In the genomic region with DNA sequence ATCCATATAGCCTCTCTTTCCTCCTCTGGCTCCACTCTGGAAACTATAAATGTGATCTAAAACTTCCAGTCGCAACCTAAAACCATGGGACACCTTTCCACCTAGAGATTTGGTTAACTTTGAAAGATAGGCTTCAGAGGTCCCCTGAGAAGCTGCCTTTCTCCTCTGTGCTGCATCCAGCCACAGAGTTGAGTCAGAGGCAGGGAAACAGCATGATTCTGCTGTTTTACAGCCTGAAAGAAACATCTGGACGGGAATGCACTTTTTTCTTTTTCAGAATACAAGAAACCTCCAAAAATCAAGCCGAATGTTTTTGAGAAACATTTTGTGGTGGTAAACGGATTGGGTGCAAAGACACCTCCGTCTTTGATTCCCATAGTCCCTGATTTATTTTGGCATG, we compare ENCODE assay signal across 18 cellular contexts. TPM values are rescaled to one million over a fixed set of nuclear protein-coding genes. Genes with fewer than 3 reads are reported as not detected.
A peak's percentile ranks its signal among the peaks of the same experiment; 100 is the strongest.
DNase-seq lines count a peak whose midpoint lies in the region; ATAC-seq and TF ChIP-seq lines count a peak whose summit lies in the region.
"Had no signal": no experiment of that assay in that cellular context is flagged by ENCODE, and none has a peak within 500 bp of the region (broad histone marks: within the 10 kb centered on the region; RNA-seq: fewer than 3 reads in every experiment).

No MANE protein-coding gene starts in this region.

- no peaks in the 10 kb centered on the region for H3K27me3 ChIP-seq in foreskin keratinocyte
- H3K27me3 ChIP-seq: colonic mucosa had no signal

- peak overlapping the region; percentile 28 for H3K27ac ChIP-seq in foreskin keratinocyte
- H3K27ac ChIP-seq: adrenal gland, colonic mucosa had no signal

- peaks cover 13% of the 10 kb centered on the region for H3K9me3 Mint-ChIP-seq in osteocyte (ENCODE audit: unreplicated experiment)
- H3K9me3 Mint-ChIP-seq: stimulated activated naive CD8-positive, alpha-beta T cell treated with anti-CD3 and anti-CD28 coated beads, Interleukin-15, Interleukin-2, amounts not matched to agents 100 ng/mL and 50 ng/mL, for 24 hours had no signal

- no peaks in the 10 kb centered on the region for H3K4me1 Mint-ChIP-seq in osteocyte (ENCODE audit: unreplicated experiment)
- H3K4me1 Mint-ChIP-seq: activated B cell treated with CpG ODN at 0.5 μM for 24 hours, T-helper 17 cell had no signal

- no peak for TF ChIP-seq CTCF in foreskin keratinocyte (conservative IDR thresholded peaks at IDR 0.05)
- TF ChIP-seq CTCF in osteocyte (IDR thresholded peaks at IDR 0.05) = no peak

- H3K4me1 ChIP-seq in foreskin keratinocyte = peaks cover 51% of the 10 kb centered on the region
- H3K4me1 ChIP-seq: adrenal gland, colonic mucosa had no signal

- no peak for ATAC-seq in foreskin keratinocyte
- ATAC-seq: T-helper 17 cell had no signal

- H3K36me3 Mint-ChIP-seq in osteocyte (ENCODE audit: unreplicated experiment) = no peaks in the 10 kb centered on the region

- H3K27me3 Mint-ChIP-seq in osteocyte (ENCODE audit: unreplicated experiment) = peaks cover 51% of the 10 kb centered on the region

- H3K4me3 Mint-ChIP-seq in osteocyte (ENCODE audit: unreplicated experiment) = no peak overlapping the region
- H3K4me3 Mint-ChIP-seq: activated B cell treated with CpG ODN at 0.5 μM for 24 hours; stimulated activated naive CD8-positive, alpha-beta T cell treated with anti-CD3 and anti-CD28 coated beads, Interleukin-15, Interleukin-2, amounts not matched to agents 100 ng/mL and 50 ng/mL, for 24 hours; T-helper 17 cell had no signal

- H3K27ac Mint-ChIP-seq in osteocyte (ENCODE audit: unreplicated experiment) = no peak overlapping the region
- H3K27ac Mint-ChIP-seq: activated B cell treated with CpG ODN at 0.5 μM for 24 hours; stimulated activated naive CD8-positive, alpha-beta T cell treated with anti-CD3 and anti-CD28 coated beads, Interleukin-15, Interleukin-2, amounts not matched to agents 100 ng/mL and 50 ng/mL, for 24 hours; T-helper 17 cell had no signal

- DNase-seq in ELR (ENCODE audit: low read depth) = peak; percentile 66
- peak; percentile 26 for DNase-seq in astrocyte of the hippocampus (ENCODE audit: low read depth, low spot score)
- DNase-seq in foreskin keratinocyte = peak in 1 of 2 donors; percentile 35
- DNase-seq in osteocyte (ENCODE audit: extremely low spot score, unreplicated experiment) = peak; percentile 5
- DNase-seq in NK-92 (lab: John Stamatoyannopoulos, UW; ENCODE audit: unreplicated experiment) = no peak
- DNase-seq in Ammon's horn (ENCODE audit: low spot score) = no peak
- no peak for DNase-seq in activated CD4-positive, alpha-beta T cell treated with anti-CD3 and anti-CD28 coated beads, Interleukin-2, amount 50 U/mL, for 4 hours
- DNase-seq in SW 1271 (lab: John Stamatoyannopoulos, UW) = no peak
- DNase-seq: activated B cell treated with CpG ODN at 0.5 μM for 24 hours; activated CD8-positive, alpha-beta memory T cell treated with anti-CD3 and anti-CD28 coated beads for 24 hours; adrenal gland; colonic mucosa; head of caudate nucleus; mesendoderm; NCI-H1436 treated with DMSO at 0.1 percent for 48 hours; SIG-M5; T-helper 17 cell had no signal

RNA-seq across cellular contexts. Expression of a gene that starts 31.0 kb away (rescaled TPM):
- total RNA-seq in foreskin keratinocyte (14.4 and 17.1 TPM in 2 replicates), osteocyte (9.2 and 11.6 TPM in 2 replicates)
- 10.8 and 11.1 TPM in 2 replicates for polyA plus RNA-seq in foreskin keratinocyte
- total RNA-seq: activated B cell treated with CpG ODN at 0.5 μM for 24 hours had no signal

Comparison
In these comparisons a context has a peak if more than half of its experiments do, and no peak if none do; other contexts are left out.
1. DNase-seq: peak in ELR (single experiment), astrocyte of the hippocampus (single experiment) and osteocyte (single experiment); none in NK-92 (single experiment), Ammon's horn (single experiment), activated CD4-positive, alpha-beta T cell treated with anti-CD3 and anti-CD28 coated beads, Interleukin-2, amount 50 U/mL, for 4 hours (0 of 2) and SW 1271 (0 of 2).